ENCODE assay signal across 29 cellular contexts in the genomic region with DNA sequence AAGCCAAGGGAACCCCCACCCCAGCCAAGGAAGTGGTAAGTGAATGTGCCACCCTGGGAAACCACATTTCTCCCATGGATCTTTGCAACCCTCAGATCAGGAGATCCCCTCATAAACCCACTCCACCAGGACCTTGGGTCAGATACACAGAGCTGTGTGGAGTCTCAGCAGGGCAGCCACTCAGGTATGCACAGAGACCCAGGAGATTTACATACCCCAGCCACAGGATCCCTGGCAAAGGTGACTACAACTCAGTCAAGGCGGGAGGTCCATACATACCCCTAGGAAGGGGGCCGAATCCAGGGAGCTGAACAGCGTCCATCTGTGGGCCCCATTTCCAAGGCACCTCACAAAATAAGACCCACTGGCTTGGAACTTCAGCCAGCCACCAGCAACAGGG.
"Had no signal": no experiment of that assay in that cellular context is flagged by ENCODE, and none has a peak within 500 bp of the region (broad histone marks: within the 10 kb centered on the region; RNA-seq: fewer than 3 reads in every experiment).

No MANE protein-coding gene starts in this region.

- H3K4me2 ChIP-seq: neural progenitor cell, smooth muscle cell had no signal

- H3K27me3 Mint-ChIP-seq: progenitor cell of endocrine pancreas; stimulated activated naive B cell treated with anti-CD40 and anti-IgM and Interleukin-4, amounts not matched to agents 10 μg/mL and 1 μg/mL and 100 μg/mL, for 72 hours; stimulated activated naive CD8-positive, alpha-beta T cell treated with anti-CD3 and anti-CD28 coated beads, Interleukin-15, Interleukin-2, amounts not matched to agents 100 ng/mL and 50 ng/mL, for 24 hours had no signal

- H3K79me2 ChIP-seq: parathyroid adenoma had no signal

- H3K4me3 ChIP-seq: neural progenitor cell, ovary, psoas muscle, right lobe of liver, skin epidermis, smooth muscle cell, spleen, stomach, thoracic aorta, thyroid gland, tibial nerve, upper lobe of left lung, vagina had no signal

- H3K27ac Mint-ChIP-seq: natural killer cell; nephron; neural progenitor cell; progenitor cell of endocrine pancreas; stimulated activated effector memory CD8-positive, alpha-beta T cell treated with anti-CD3 and anti-CD28 coated beads, Interleukin-12 subunit alpha, Interleukin-12 subunit beta, amount 100 ng/mL, for 72 hours; stimulated activated naive B cell treated with anti-CD40 and anti-IgM and Interleukin-4, amounts not matched to agents 10 μg/mL and 1 μg/mL and 100 μg/mL, for 72 hours; stimulated activated naive CD8-positive, alpha-beta T cell treated with anti-CD3 and anti-CD28 coated beads, Interleukin-15, Interleukin-2, amounts not matched to agents 100 ng/mL and 50 ng/mL, for 24 hours had no signal

- H3K27ac ChIP-seq: neural progenitor cell, ovary, parathyroid adenoma, psoas muscle, right lobe of liver, skin epidermis, spleen, stomach, thoracic aorta, thyroid gland, tibial nerve, upper lobe of left lung, vagina had no signal

- H3K9me3 ChIP-seq: psoas muscle, right lobe of liver, thoracic aorta, thyroid gland, vagina had no signal

- H3K4me3 Mint-ChIP-seq: natural killer cell; nephron; neural progenitor cell; stimulated activated effector memory CD8-positive, alpha-beta T cell treated with anti-CD3 and anti-CD28 coated beads, Interleukin-12 subunit alpha, Interleukin-12 subunit beta, amount 100 ng/mL, for 72 hours; stimulated activated naive B cell treated with anti-CD40 and anti-IgM and Interleukin-4, amounts not matched to agents 10 μg/mL and 1 μg/mL and 100 μg/mL, for 72 hours; stimulated activated naive CD8-positive, alpha-beta T cell treated with anti-CD3 and anti-CD28 coated beads, Interleukin-15, Interleukin-2, amounts not matched to agents 100 ng/mL and 50 ng/mL, for 24 hours had no signal

- H3K36me3 ChIP-seq: neural progenitor cell, ovary, right lobe of liver, spleen, stomach, thoracic aorta, thyroid gland, tibial nerve, upper lobe of left lung, vagina had no signal

- H3K9ac ChIP-seq: neural progenitor cell, parathyroid adenoma had no signal

- FAIRE-seq: urothelium cell line had no signal

- H3K4me1 ChIP-seq: parathyroid adenoma, psoas muscle, right lobe of liver, spleen, stomach, thyroid gland, tibial nerve, upper lobe of left lung, vagina had no signal

- H2AFZ ChIP-seq: parathyroid adenoma had no signal

- H3K27me3 ChIP-seq: neural progenitor cell, ovary, right lobe of liver, spleen, stomach, thyroid gland, tibial nerve, upper lobe of left lung, vagina had no signal

- H3K36me3 Mint-ChIP-seq: natural killer cell; neural progenitor cell; stimulated activated effector memory CD8-positive, alpha-beta T cell treated with anti-CD3 and anti-CD28 coated beads, Interleukin-12 subunit alpha, Interleukin-12 subunit beta, amount 100 ng/mL, for 72 hours; stimulated activated naive B cell treated with anti-CD40 and anti-IgM and Interleukin-4, amounts not matched to agents 10 μg/mL and 1 μg/mL and 100 μg/mL, for 72 hours had no signal

- DNase-seq: natural killer cell; occipital lobe; ovary; posterior cingulate gyrus; psoas muscle; right lobe of liver; spleen; stimulated activated CD4-positive, alpha-beta T cell treated with anti-CD3 and anti-CD28 coated beads, Interleukin-12 subunit alpha, Interleukin-12 subunit beta, amount 100 ng/mL, for 4 hours; stimulated activated CD4-positive, alpha-beta T cell treated with anti-CD3 and anti-CD28 coated beads, Interleukin-1b, Interleukin-23, amount 100 ng/mL, for 48 hours; stimulated activated CD4-positive, alpha-beta T cell treated with anti-CD3 and anti-CD28 coated beads, Interleukin-4, amount 100 ng/mL, for 24 hours; stimulated activated naive B cell treated with anti-CD40 and anti-IgM and Interleukin-4, amounts not matched to agents 10 μg/mL and 1 μg/mL and 100 μg/mL, for 72 hours; stimulated activated naive CD4-positive, alpha-beta T cell treated with Interleukin-2 at 50 U/mL for 16 hours; stomach; thyroid gland; trophoblast cell; upper lobe of left lung had no signal

- H3K4me1 Mint-ChIP-seq: natural killer cell; nephron; neural progenitor cell; stimulated activated effector memory CD8-positive, alpha-beta T cell treated with anti-CD3 and anti-CD28 coated beads, Interleukin-12 subunit alpha, Interleukin-12 subunit beta, amount 100 ng/mL, for 72 hours; stimulated activated naive B cell treated with anti-CD40 and anti-IgM and Interleukin-4, amounts not matched to agents 10 μg/mL and 1 μg/mL and 100 μg/mL, for 72 hours had no signal

- ATAC-seq: natural killer cell; psoas muscle; right cardiac atrium; right lobe of liver; stimulated activated effector memory CD8-positive, alpha-beta T cell treated with anti-CD3 and anti-CD28 coated beads, Interleukin-12 subunit alpha, Interleukin-12 subunit beta, amount 100 ng/mL, for 72 hours; stimulated activated naive B cell treated with anti-CD40 and anti-IgM and Interleukin-4, amounts not matched to agents 10 μg/mL and 1 μg/mL and 100 μg/mL, for 72 hours had no signal
